8 cellular contexts compared by ENCODE assay signal in genomic region chrX:39577976-39578962, GRCh38.
DNase-seq lines count a peak whose midpoint lies in the region; ATAC-seq and TF ChIP-seq lines count a peak whose summit lies in the region.

No MANE protein-coding gene starts in this region.

- no peaks in the 10 kb centered on the region for H4K20me1 ChIP-seq in osteoblast (ENCODE audit: insufficient read depth, low read length)

- peak; percentile 52 for DNase-seq in NCI-H2171 treated with DMSO at 0.1 percent for 48 hours (lab: John Stamatoyannopoulos, UW)
- DNase-seq in NCI-H2171 (lab: John Stamatoyannopoulos, UW), result no peak
- DNase-seq in activated CD8-positive, alpha-beta memory T cell treated with anti-CD3 and anti-CD28 coated beads for 24 hours, result peak; percentile 77
- peak; percentile 53 for DNase-seq in osteoblast (ENCODE audit: insufficient read length, low spot score, missing footprints)
- DNase-seq in DMS153 (lab: John Stamatoyannopoulos, UW), result no peak
- no peak for DNase-seq in NCI-H1105 (lab: John Stamatoyannopoulos, UW)
- no peak for DNase-seq in Ammon's horn (ENCODE audit: low spot score)

- H3K4me1 ChIP-seq in osteoblast (ENCODE audit: insufficient read depth, low read length), result no peaks in the 10 kb centered on the region

- H3K4me2 ChIP-seq in osteoblast (ENCODE audit: insufficient read depth, low read length), result no peak overlapping the region

- H3K4me3 ChIP-seq in osteoblast (ENCODE audit: insufficient read depth, low read length), result no peak overlapping the region

- H2AFZ ChIP-seq in osteoblast (ENCODE audit: low read length), result no peak overlapping the region

- no peak for TF ChIP-seq CTCF in osteoblast (IDR thresholded peaks at IDR 0.05; ENCODE audit: extremely low read depth, low read depth, low read length)

- ATAC-seq in HG03442 (IDR thresholded peaks at IDR 0.05; ENCODE audit: unreplicated experiment), result peak; percentile 97

- peaks cover 35% of the 10 kb centered on the region for H3K27me3 ChIP-seq in osteoblast (ENCODE audit: insufficient read depth, low read length)

- no peak overlapping the region for H3K27ac ChIP-seq in osteoblast (ENCODE audit: low read depth, low read length)

- no peaks in the 10 kb centered on the region for H3K79me2 ChIP-seq in osteoblast (ENCODE audit: insufficient read depth, low read length)

- H3K36me3 ChIP-seq in osteoblast (ENCODE audit: insufficient read depth, low read length), result no peaks in the 10 kb centered on the region

- H3K9me3 ChIP-seq in osteoblast (ENCODE audit: low read depth, low read length), result no peaks in the 10 kb centered on the region

Comparison
In these comparisons a context has a peak if more than half of its experiments do, and no peak if none do; other contexts are left out.
1. DNase-seq: peak in NCI-H2171 treated with DMSO at 0.1 percent for 48 hours (single experiment), activated CD8-positive, alpha-beta memory T cell treated with anti-CD3 and anti-CD28 coated beads for 24 hours (single experiment) and osteoblast (single experiment); none in NCI-H2171 (single experiment), DMS153 (single experiment), NCI-H1105 (single experiment) and Ammon's horn (single experiment).